ENCODE assay signal across 17 cellular contexts in the genomic region with DNA sequence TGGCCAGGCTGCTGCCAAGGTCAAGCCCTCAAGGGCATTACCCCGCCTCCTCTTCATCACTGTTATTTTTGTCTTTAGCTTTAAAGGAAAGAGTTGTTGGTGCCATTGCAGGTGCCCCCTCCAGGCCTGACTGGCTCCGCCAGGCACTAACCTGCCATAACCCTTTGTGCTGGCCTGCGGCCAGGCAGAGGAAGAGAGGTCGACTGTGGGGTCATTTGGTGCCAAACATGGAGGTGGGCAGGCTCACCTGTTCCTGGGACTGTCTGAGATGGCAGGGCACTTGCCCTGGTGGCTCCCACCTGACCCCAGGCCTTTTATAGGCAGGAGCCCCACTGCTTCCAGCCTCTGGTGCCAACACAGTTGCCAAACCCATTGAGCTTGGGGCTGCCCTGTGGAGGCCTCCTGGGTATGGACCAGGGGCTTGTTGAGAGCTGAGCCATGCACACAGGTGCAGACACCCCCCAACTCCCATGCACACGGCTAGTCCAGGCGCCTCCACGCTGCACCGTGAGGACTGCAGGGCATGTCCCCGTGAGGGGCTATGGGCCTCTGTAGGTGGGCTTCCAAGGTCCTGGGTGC. TPM values are rescaled to one million over a fixed set of nuclear protein-coding genes. Genes with fewer than 3 reads are reported as not detected.
DNase-seq lines count a peak whose midpoint lies in the region; ATAC-seq, FAIRE-seq and TF ChIP-seq lines count a peak whose summit lies in the region.
"Had no signal": no experiment of that assay in that cellular context is flagged by ENCODE, and none has a peak within 500 bp of the region (broad histone marks: within the 10 kb centered on the region; RNA-seq: fewer than 3 reads in every experiment).

No MANE protein-coding gene starts in this region.

- TF ChIP-seq CTCF in A549 (IDR thresholded peaks at IDR 0.05): no peak
- no peak for TF ChIP-seq CTCF in GM10266 (IDR thresholded peaks at IDR 0.05; ENCODE audit: control insufficient read depth, insufficient read depth, low read depth, missing control alignments)
- TF ChIP-seq CTCF in lower lobe of right lung (IDR thresholded peaks at IDR 0.05): no peak
- TF ChIP-seq CTCF in tibial artery (IDR thresholded peaks at IDR 0.05): no peak

- 98% methylated on average over 8 of the region's 9 CpGs for WGBS in A549 (ENCODE audit: missing lambda C conversion rate)

- H3K4me1 ChIP-seq in A549 (peaks cover 15% of the 10 kb centered on the region), lower lobe of right lung (peaks cover 18% of the 10 kb centered on the region), tibial artery (peaks cover 0 to 21% (median 10%) of the 10 kb centered on the region in 4 donors)

- no peak for TF ChIP-seq POLR2A in A549 (IDR thresholded peaks at IDR 0.05; ENCODE audit: low read length)

- H3K27me3 ChIP-seq in lower lobe of right lung (ENCODE audit: low read depth) (no peaks in the 10 kb centered on the region), tibial artery (no peaks in the 10 kb centered on the region)

- no peak for FAIRE-seq in A549 (lab: Jason Lieb, UNC)
- FAIRE-seq: GM12878, RCC 7860 had no signal

- POLR2A ChIA-PET in A549 (lab: Yijun Ruan, JAX): interaction anchor here (0.6 to 0.9 kb wide), 2 partner anchors 74 to 153 kb away, joined by 4 to 5 read pairs; no protein-coding TSS in a partner anchor

- TF ChIP-seq RAD21 in A549 (conservative IDR thresholded peaks at IDR 0.05 in 1 of 2, IDR thresholded peaks at IDR 0.05 in 1 of 2): no peak

- H3K4me2 ChIP-seq in A549: no peak overlapping the region

- CTCF ChIA-PET in A549 (lab: Yijun Ruan, JAX): interaction anchor here (0.5 to 3.9 kb wide), 31 partner anchors 8 to 192 kb away, joined by 3 to 40 read pairs (median 6); a partner anchor contains a TSS

- TF ChIP-seq EP300 in A549 (IDR thresholded peaks at IDR 0.05): no peak

- H3K9me3 ChIP-seq in A549 (no peaks in the 10 kb centered on the region), lower lobe of right lung (no peaks in the 10 kb centered on the region), tibial artery (no peaks in the 10 kb centered on the region)

- H3K27ac ChIP-seq in A549: no peak overlapping the region
- H3K27ac ChIP-seq in lower lobe of right lung: no peak overlapping the region
- H3K27ac ChIP-seq in tibial artery: no peak overlapping the region

- ATAC-seq in A549 (peak in 1 of 2 experiments; percentile 4; a peak in 2 of 6 replicates), lower lobe of right lung (peak in 1 of 2 donors; percentile 1), HG03520 (IDR thresholded peaks at IDR 0.05; ENCODE audit: unreplicated experiment) (no peak)
- ATAC-seq: GM12878 had no signal

- DNase-seq in A549 (ENCODE audit: low read depth in 1 of 2, low spot score in 1 of 2) (no peak), GM10266 (ENCODE audit: extremely low spot score) (peak; percentile 17), ecto neural progenitor cell (ENCODE audit: low spot score) (peak; percentile 45), lower lobe of right lung (no peak), activated gamma-delta T cell treated with Interleukin-2 at 50 U/mL for 16 hours (no peak), NCI-H510A (lab: John Stamatoyannopoulos, UW) (no peak), tibial artery (no peak)
- DNase-seq: activated CD4-positive, alpha-beta T cell treated with anti-CD3 and anti-CD28 coated beads, Interleukin-2, amount 10 ng/mL, durations not matched to agents 7 days and 5 days; activated CD8-positive, alpha-beta memory T cell treated with anti-CD3 and anti-CD28 coated beads, Interleukin-2, amount 50 U/mL, for 48 hours; activated naive CD4-positive, alpha-beta T cell treated with anti-CD3 and anti-CD28 coated beads for 36 hours; foreskin fibroblast; NCI-H82; nucleus accumbens; stimulated activated CD4-positive, alpha-beta T cell treated with anti-CD3 and anti-CD28 coated beads, Interleukin-4, amount 100 ng/mL, for 4 hours had no signal

- H3K4me3 ChIP-seq in A549 (no peak overlapping the region), lower lobe of right lung (peak overlapping the region; percentile 39), tibial artery (no peak overlapping the region)
- H3K4me3 ChIP-seq: GM12878 had no signal

- intact Hi-C loops in lower lobe of right lung (cut with DNase I): no loop called here
- intact Hi-C loops in tibial artery (cut with DNase I; ENCODE audit: low total_unique reads): no loop called here

- H3K36me3 ChIP-seq in lower lobe of right lung (peaks cover 4% of the 10 kb centered on the region), tibial artery (peaks cover 0 to 27% (median 5%) of the 10 kb centered on the region in 3 donors)

TF ChIP-seq in A549, 52 proteins besides CTCF, POLR2A, EP300 and RAD21:
- TF ChIP-seq ESRRA (IDR thresholded peaks at IDR 0.05; ENCODE audit: borderline replicate concordance, low read length): peak; percentile 68; the same call in 1 of the 2 replicates
- TF ChIP-seq, protein P1, sequence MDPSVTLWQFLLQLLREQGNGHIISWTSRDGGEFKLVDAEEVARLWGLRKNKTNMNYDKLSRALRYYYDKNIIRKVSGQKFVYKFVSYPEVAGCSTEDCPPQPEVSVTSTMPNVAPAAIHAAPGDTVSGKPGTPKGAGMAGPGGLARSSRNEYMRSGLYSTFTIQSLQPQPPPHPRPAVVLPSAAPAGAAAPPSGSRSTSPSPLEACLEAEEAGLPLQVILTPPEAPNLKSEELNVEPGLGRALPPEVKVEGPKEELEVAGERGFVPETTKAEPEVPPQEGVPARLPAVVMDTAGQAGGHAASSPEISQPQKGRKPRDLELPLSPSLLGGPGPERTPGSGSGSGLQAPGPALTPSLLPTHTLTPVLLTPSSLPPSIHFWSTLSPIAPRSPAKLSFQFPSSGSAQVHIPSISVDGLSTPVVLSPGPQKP (IDR thresholded peaks at IDR 0.05; ENCODE audit: low read depth, low read length): no peak
TF ChIP-seq in A549: peak in this region for 1.

RNA-seq across cellular contexts. Expression of a gene that starts 29.4 kb away (rescaled TPM):
- polyA plus RNA-seq in A549 (2011; rRNA removed) (0.01 TPM in 2 replicates), A549 (2017; fragmentation: RNase III; extraction: RNeasy Plus Mini Kit Qiagen cat#74134 plus additional on column Dnase treatment) (0.01 TPM in 2 of 3 replicates, not detected in the other)
- 0.03 TPM in 1 of 2 replicates, not detected in the other for polyA plus RNA-seq in A549 (2012; cell fraction: cytosol; rRNA removed)
- polyA plus RNA-seq in A549 (2012; cell fraction: nucleus; rRNA removed): 0.06 and 0.11 TPM in 2 replicates
- polyA minus RNA-seq in A549 (2011; rRNA and poly(A)+ RNA removed): 0.17 TPM in 1 of 2 replicates, not detected in the other
- total RNA-seq in lower lobe of right lung: 1.2 TPM
- total RNA-seq: activated CD4-positive, alpha-beta T cell treated with anti-CD3 and anti-CD28 coated beads, Interleukin-2, amount 10 ng/mL, durations not matched to agents 7 days and 5 days; activated naive CD4-positive, alpha-beta T cell treated with anti-CD3 and anti-CD28 coated beads for 36 hours had no signal

RNA-seq across cellular contexts. Expression of a gene that starts 30.2 kb away (rescaled TPM):
- polyA plus RNA-seq in A549 (2011; rRNA removed) (3.9 and 4.5 TPM in 2 replicates), A549 (2017; fragmentation: RNase III; extraction: RNeasy Plus Mini Kit Qiagen cat#74134 plus additional on column Dnase treatment) (13.1 to 14.3 TPM (median 13.5 TPM) in 3 replicates)
- polyA plus RNA-seq in A549 (2012; cell fraction: cytosol; rRNA removed): 8.7 and 12.5 TPM in 2 replicates
- 59.0 and 71.9 TPM in 2 replicates for polyA plus RNA-seq in A549 (2012; cell fraction: nucleus; rRNA removed)
- 3.8 and 4.3 TPM in 2 replicates for polyA minus RNA-seq in A549 (2011; rRNA and poly(A)+ RNA removed)
- 24.7 TPM for total RNA-seq in lower lobe of right lung

Comparison
In these comparisons a context has a peak if more than half of its experiments do, and no peak if none do; other contexts are left out.
1. DNase-seq: peak in GM10266 (single experiment) and ecto neural progenitor cell (single experiment); none in A549 (0 of 2), lower lobe of right lung (single experiment), activated gamma-delta T cell treated with Interleukin-2 at 50 U/mL for 16 hours (single experiment), NCI-H510A (single experiment) and tibial artery (0 of 2).